ENCODE assay signal across 8 cellular contexts in genomic region chr1:82525378-82525777, GRCh38.
"Had no signal": no experiment of that assay in that cellular context is flagged by ENCODE, and none has a peak within 500 bp of the region (broad histone marks: within the 10 kb centered on the region; RNA-seq: fewer than 3 reads in every experiment).

No MANE protein-coding gene starts in this region.

- DNase-seq: GDM1, GF-D8 had no signal

- H3K4me3 ChIP-seq: GM12878 had no signal

- ATAC-seq: GM12878 had no signal

- FAIRE-seq: G401.6, GM12878, GM12891, GM12892, GM18507, GM19239 had no signal
